Comparison of ENCODE assay signal across 18 cellular contexts in the genomic region with DNA sequence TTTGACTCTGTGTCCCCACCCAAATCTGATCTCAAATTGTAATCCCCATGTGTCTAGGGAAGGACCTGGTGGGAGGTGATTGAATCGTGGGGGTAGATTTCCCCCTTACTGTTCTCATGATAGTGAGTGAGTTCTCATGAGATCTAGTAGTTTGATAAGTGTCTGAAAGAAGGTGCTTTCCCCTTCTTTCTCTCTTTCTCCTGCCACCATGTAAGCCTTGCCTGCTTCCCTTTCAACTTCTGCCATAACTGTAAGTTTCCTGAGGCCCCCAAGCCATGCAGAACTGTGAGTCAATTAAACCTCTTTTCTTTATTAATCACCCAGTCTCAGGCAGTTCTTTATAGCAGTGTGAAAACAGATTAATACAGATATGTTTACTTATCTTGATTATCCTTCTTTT.
DNase-seq lines count a peak whose midpoint lies in the region; ATAC-seq and TF ChIP-seq lines count a peak whose summit lies in the region.
"Had no signal": no experiment of that assay in that cellular context is flagged by ENCODE, and none has a peak within 500 bp of the region (broad histone marks: within the 10 kb centered on the region; RNA-seq: fewer than 3 reads in every experiment).

No MANE protein-coding gene starts in this region.

- no peak overlapping the region for H3K4me3 Mint-ChIP-seq in activated CD4-positive, alpha-beta T cell treated with anti-CD3 and anti-CD28 coated beads for 36 hours
- H3K4me3 Mint-ChIP-seq in activated T-cell treated with anti-CD3 and anti-CD28 coated beads, Interleukin-2, amount 50 U/mL, for 4 hours: no peak overlapping the region
- H3K4me3 Mint-ChIP-seq in activated T-helper 17 cell treated with anti-CD3 and anti-CD28 coated beads, Interleukin-2, amount 50 U/mL, for 72 hours: no peak overlapping the region
- H3K4me3 Mint-ChIP-seq: B cell; CD4-positive, alpha-beta T cell; CD8-positive, alpha-beta T cell had no signal

- no peaks in the 10 kb centered on the region for H3K4me1 ChIP-seq in tibial artery
- H3K4me1 ChIP-seq: A549; BLaER1 treated with 17β-estradiol and CSF1 and Interleukin-3, amounts not matched to agents 10 nM and 100 nM; Caco-2 had no signal

- DNase-seq in activated CD4-positive, alpha-beta T cell treated with anti-CD3 and anti-CD28 coated beads for 36 hours: no peak
- no peak for DNase-seq in activated CD4-positive, alpha-beta T cell treated with anti-CD3 and anti-CD28 coated beads for 1 hour
- no peak for DNase-seq in activated T-cell treated with anti-CD3 and anti-CD28 coated beads, Interleukin-2, amount 50 U/mL, for 4 hours
- DNase-seq in activated T-cell treated with anti-CD3 and anti-CD28 coated beads, Interleukin-2, amount 50 U/mL, for 1 hour: no peak
- no peak for DNase-seq in tibial artery
- DNase-seq: AML-193; Caco-2; Calu3; CD4-positive, alpha-beta T cell; CD8-positive, alpha-beta T cell; DMS79 treated with DMSO at 0.1 percent for 48 hours; GF-D8 had no signal

- H3K27me3 Mint-ChIP-seq in activated CD4-positive, alpha-beta T cell treated with anti-CD3 and anti-CD28 coated beads for 36 hours: peaks cover 7% of the 10 kb centered on the region
- no peaks in the 10 kb centered on the region for H3K27me3 Mint-ChIP-seq in activated T-cell treated with anti-CD3 and anti-CD28 coated beads, Interleukin-2, amount 50 U/mL, for 4 hours (ENCODE audit: low read depth)
- H3K27me3 Mint-ChIP-seq in activated T-helper 17 cell treated with anti-CD3 and anti-CD28 coated beads, Interleukin-2, amount 50 U/mL, for 72 hours: peaks cover 11% of the 10 kb centered on the region
- H3K27me3 Mint-ChIP-seq: B cell had no signal

- H3K27ac ChIP-seq in tibial artery: no peak overlapping the region
- H3K27ac ChIP-seq: 22Rv1; A549; BLaER1 treated with 17β-estradiol and CSF1 and Interleukin-3, amounts not matched to agents 10 nM and 100 nM; C4-2B had no signal

- H3K4me3 ChIP-seq in tibial artery: no peak overlapping the region
- H3K4me3 ChIP-seq: A549; BLaER1 treated with 17β-estradiol and CSF1 and Interleukin-3, amounts not matched to agents 10 nM and 100 nM had no signal

- peaks cover 3% of the 10 kb centered on the region for H3K36me3 Mint-ChIP-seq in activated CD4-positive, alpha-beta T cell treated with anti-CD3 and anti-CD28 coated beads for 36 hours (ENCODE audit: low read depth)
- no peaks in the 10 kb centered on the region for H3K36me3 Mint-ChIP-seq in activated T-cell treated with anti-CD3 and anti-CD28 coated beads, Interleukin-2, amount 50 U/mL, for 4 hours (ENCODE audit: insufficient read depth)
- no peaks in the 10 kb centered on the region for H3K36me3 Mint-ChIP-seq in activated T-helper 17 cell treated with anti-CD3 and anti-CD28 coated beads, Interleukin-2, amount 50 U/mL, for 72 hours (ENCODE audit: low read depth)
- H3K36me3 Mint-ChIP-seq: CD8-positive, alpha-beta T cell had no signal

- intact Hi-C loops in activated CD4-positive, alpha-beta T cell treated with anti-CD3 and anti-CD28 coated beads for 36 hours (cut with DNase I, micrococcal nuclease): no loop called here
- intact Hi-C loops in tibial artery (cut with DNase I; ENCODE audit: low total_unique reads): no loop called here

- H3K27ac Mint-ChIP-seq in activated CD4-positive, alpha-beta T cell treated with anti-CD3 and anti-CD28 coated beads for 36 hours: no peak overlapping the region
- H3K27ac Mint-ChIP-seq in activated T-helper 17 cell treated with anti-CD3 and anti-CD28 coated beads, Interleukin-2, amount 50 U/mL, for 72 hours: no peak overlapping the region
- H3K27ac Mint-ChIP-seq: B cell; CD4-positive, alpha-beta T cell; CD8-positive, alpha-beta T cell had no signal

- H3K4me1 Mint-ChIP-seq in activated CD4-positive, alpha-beta T cell treated with anti-CD3 and anti-CD28 coated beads for 36 hours: peaks cover 5% of the 10 kb centered on the region
- H3K4me1 Mint-ChIP-seq in activated T-cell treated with anti-CD3 and anti-CD28 coated beads, Interleukin-2, amount 50 U/mL, for 4 hours (ENCODE audit: low read depth): no peaks in the 10 kb centered on the region
- no peaks in the 10 kb centered on the region for H3K4me1 Mint-ChIP-seq in activated T-helper 17 cell treated with anti-CD3 and anti-CD28 coated beads, Interleukin-2, amount 50 U/mL, for 72 hours
- H3K4me1 Mint-ChIP-seq: B cell had no signal

- CTCF ChIA-PET in activated CD4-positive, alpha-beta T cell treated with anti-CD3 and anti-CD28 coated beads for 36 hours (lab: Charles Lee): no interaction called here

- ATAC-seq in activated CD4-positive, alpha-beta T cell treated with anti-CD3 and anti-CD28 coated beads for 36 hours: peak; percentile 60
- ATAC-seq in activated T-cell treated with anti-CD3 and anti-CD28 coated beads, Interleukin-2, amount 50 U/mL, for 4 hours: peak; percentile 70 to 74
- peak; percentile 39 for ATAC-seq in activated T-helper 17 cell treated with anti-CD3 and anti-CD28 coated beads, Interleukin-2, amount 50 U/mL, for 72 hours (replicated peaks)
- ATAC-seq: A549; CD8-positive, alpha-beta T cell had no signal

- H3K9me3 Mint-ChIP-seq in activated CD4-positive, alpha-beta T cell treated with anti-CD3 and anti-CD28 coated beads for 36 hours (ENCODE audit: low read depth): peaks cover 15% of the 10 kb centered on the region
- H3K9me3 Mint-ChIP-seq in activated T-cell treated with anti-CD3 and anti-CD28 coated beads, Interleukin-2, amount 50 U/mL, for 4 hours: peaks cover 20% of the 10 kb centered on the region
- peaks cover 11% of the 10 kb centered on the region for H3K9me3 Mint-ChIP-seq in activated T-helper 17 cell treated with anti-CD3 and anti-CD28 coated beads, Interleukin-2, amount 50 U/mL, for 72 hours

- no peaks in the 10 kb centered on the region for H3K27me3 ChIP-seq in tibial artery
- H3K27me3 ChIP-seq: BLaER1 treated with 17β-estradiol and CSF1 and Interleukin-3, amounts not matched to agents 10 nM and 100 nM had no signal

- no peaks in the 10 kb centered on the region for H3K36me3 ChIP-seq in tibial artery
- H3K36me3 ChIP-seq: BLaER1 treated with 17β-estradiol and CSF1 and Interleukin-3, amounts not matched to agents 10 nM and 100 nM had no signal

- TF ChIP-seq CTCF in tibial artery (IDR thresholded peaks at IDR 0.05): no peak

- peaks cover 0 to 3% (median 0%) of the 10 kb centered on the region in 3 donors for H3K9me3 ChIP-seq in tibial artery
- H3K9me3 ChIP-seq: A549 had no signal

- POLR2A ChIA-PET in activated CD4-positive, alpha-beta T cell treated with anti-CD3 and anti-CD28 coated beads for 36 hours (lab: Charles Lee): no interaction called here
